In genomic region chr17:2691965-2692780, GRCh38 we compare ENCODE assay signal across 22 cellular contexts. TPM values are rescaled to one million over a fixed set of nuclear protein-coding genes. Genes with fewer than 3 reads are reported as not detected.
DNase-seq lines count a peak whose midpoint lies in the region; ATAC-seq and TF ChIP-seq lines count a peak whose summit lies in the region.
"Had no signal": no experiment of that assay in that cellular context is flagged by ENCODE, and none has a peak within 500 bp of the region (broad histone marks: within the 10 kb centered on the region; RNA-seq: fewer than 3 reads in every experiment).

No MANE protein-coding gene starts in this region.

- 0 out of 2 replicates have a peak, but pooled peaks cover 3% of the 10 kb centered on the region for H3K36me3 Mint-ChIP-seq in WTC11

- no peak overlapping the region for H3K27ac Mint-ChIP-seq in WTC11
- H3K27ac Mint-ChIP-seq: activated B cell treated with CpG ODN at 0.5 μM for 24 hours; activated CD8-positive, alpha-beta T cell treated with anti-CD3 and anti-CD28 coated beads, Interleukin-2, amount 10 ng/mL, durations not matched to agents 7 days and 5 days; activated T-helper 2 cell treated with anti-CD3 and anti-CD28 coated beads, Interferon-gamma antibody, Interleukin-2, Interleukin-4, amounts not matched to agents 10 μg/mL and 5 μg/mL and 100 μg/mL, durations not matched to agents 14 hours and 24 hours and 36 hours; mesothelial cell of epicardium had no signal

- no peak overlapping the region for H3K4me2 ChIP-seq in PC-9
- H3K4me2 ChIP-seq: hepatocyte had no signal

- peaks cover 27% of the 10 kb centered on the region for H3F3A ChIP-seq in PC-9 (ENCODE audit: insufficient read depth, low read depth)

- intact Hi-C loops in right cardiac atrium (cut with DNase I) (no loop called here), left cardiac atrium (cut with DNase I) (no loop called here), right lobe of liver (cut with DNase I) (no loop called here), PC-9 (cut with micrococcal nuclease; ENCODE audit: unreplicated experiment) (no loop called here)

- TF ChIP-seq CTCF in WTC11 (IDR thresholded peaks at IDR 0.05): no peak
- no peak for TF ChIP-seq CTCF in right lobe of liver (IDR thresholded peaks at IDR 0.05)
- no peak for TF ChIP-seq CTCF in upper lobe of left lung (IDR thresholded peaks at IDR 0.05)
- no peak for TF ChIP-seq CTCF in PC-9 (conservative IDR thresholded peaks at IDR 0.05)

- no peak overlapping the region for H3K4me3 Mint-ChIP-seq in WTC11
- H3K4me3 Mint-ChIP-seq: activated B cell treated with CpG ODN at 0.5 μM for 24 hours; activated CD8-positive, alpha-beta T cell treated with anti-CD3 and anti-CD28 coated beads, Interleukin-2, amount 10 ng/mL, durations not matched to agents 7 days and 5 days; mesothelial cell of epicardium had no signal

- TF ChIP-seq EP300 in upper lobe of left lung (IDR thresholded peaks at IDR 0.05): no peak

- no peak overlapping the region for H2AFZ ChIP-seq in PC-9
- H2AFZ ChIP-seq: hepatocyte had no signal

- ATAC-seq in right cardiac atrium (no peak), left cardiac atrium (no peak), WTC11 (peak; percentile 19), right lobe of liver (no peak), upper lobe of left lung (ENCODE audit: low FRiP score in 2 of 2) (no peak)
- ATAC-seq: activated CD8-positive, alpha-beta T cell treated with anti-CD3 and anti-CD28 coated beads, Interleukin-2, amount 10 ng/mL, durations not matched to agents 7 days and 5 days had no signal

- TF ChIP-seq POLR2A in right lobe of liver (IDR thresholded peaks at IDR 0.05) (no peak), upper lobe of left lung (IDR thresholded peaks at IDR 0.05) (no peak)

- H3K4me1 Mint-ChIP-seq in WTC11: peaks cover 5% of the 10 kb centered on the region

- CTCF ChIA-PET in WTC11 (lab: Charles Lee): interaction anchor here (1.3 to 1.6 kb wide), 2 partner anchors 18 to 310 kb away, joined by 3 to 5 read pairs; no protein-coding TSS in a partner anchor
- CTCF ChIA-PET in PC-9 (lab: Charles Lee): no interaction called here

- POLR2A ChIA-PET in WTC11 (lab: Charles Lee): no interaction called here
- POLR2A ChIA-PET in PC-9 (lab: Charles Lee; ENCODE audit: unreplicated experiment): no interaction called here

- no peaks in the 10 kb centered on the region for H3K9me3 Mint-ChIP-seq in WTC11
- H3K9me3 Mint-ChIP-seq: activated B cell treated with CpG ODN at 0.5 μM for 24 hours; activated T-helper 2 cell treated with anti-CD3 and anti-CD28 coated beads, Interferon-gamma antibody, Interleukin-2, Interleukin-4, amounts not matched to agents 10 μg/mL and 5 μg/mL and 100 μg/mL, durations not matched to agents 14 hours and 24 hours and 36 hours; mesothelial cell of epicardium had no signal

- H3K36me3 ChIP-seq in right lobe of liver (peaks cover 0 to 72% (median 37%) of the 10 kb centered on the region in 4 donors), upper lobe of left lung (peaks cover 18 to 69% (median 59%) of the 10 kb centered on the region in 4 donors), PC-9 (ENCODE audit: low read depth) (0 out of 2 replicates have a peak, but pooled peaks cover 3% of the 10 kb centered on the region)

- H3K4me1 ChIP-seq in right cardiac atrium (ENCODE audit: control insufficient read depth, insufficient read depth, low read length): no peaks in the 10 kb centered on the region
- no peaks in the 10 kb centered on the region for H3K4me1 ChIP-seq in right lobe of liver
- peaks cover 23 to 31% (median 24%) of the 10 kb centered on the region in 4 donors for H3K4me1 ChIP-seq in upper lobe of left lung
- H3K4me1 ChIP-seq in PC-9 (replicated peaks; ENCODE audit: insufficient read depth): no peaks in the 10 kb centered on the region

- H3K9me2 ChIP-seq in PC-9 (ENCODE audit: insufficient read depth): no peaks in the 10 kb centered on the region

- H3K4me3 ChIP-seq in right cardiac atrium (ENCODE audit: low read length) (no peak overlapping the region), right lobe of liver (no peak overlapping the region), upper lobe of left lung (no peak overlapping the region), PC-9 (no peak overlapping the region)
- H3K4me3 ChIP-seq: hepatocyte had no signal

- H3K79me2 ChIP-seq in PC-9 (ENCODE audit: low read depth): no peaks in the 10 kb centered on the region
- H3K79me2 ChIP-seq: hepatocyte had no signal

- BruUV-seq in PC-9 (replicated peaks; lab: Mats Ljungman, UMichigan): no TSS peak

- H3K27ac ChIP-seq in right cardiac atrium (ENCODE audit: low read length): no peak overlapping the region
- no peak overlapping the region for H3K27ac ChIP-seq in right lobe of liver
- no peak overlapping the region for H3K27ac ChIP-seq in upper lobe of left lung
- H3K27ac ChIP-seq in PC-9: no peak overlapping the region
- H3K27ac ChIP-seq: epithelial cell of prostate, hepatocyte had no signal

- DNase-seq in right cardiac atrium (peak; percentile 16 to 71 (median 58)), left cardiac atrium (no peak), WTC11 (ENCODE audit: low spot score) (no peak), right lobe of liver (peak in 2 of 3 donors; percentile 23 to 53), upper lobe of left lung (peak; percentile 21 to 82), kidney tubule cell (ENCODE audit: low spot score) (no peak), PC-9 (no peak)
- no peak for DNase-seq in activated CD4-positive, CD25-positive, alpha-beta regulatory T cell treated with anti-CD3 and anti-CD28 coated beads, Interleukin-2, amount 50 U/mL, for 72 hours
- DNase-seq: activated B cell treated with CpG ODN at 0.5 μM for 24 hours; activated CD8-positive, alpha-beta T cell treated with anti-CD3 and anti-CD28 coated beads, Interleukin-2, amount 10 ng/mL, durations not matched to agents 7 days and 5 days; foreskin fibroblast; NCI-H1105 treated with DMSO at 0.1 percent for 48 hours; NCI-H526 treated with DMSO at 0.1 percent for 48 hours; stimulated activated CD4-positive, alpha-beta T cell treated with anti-CD3 and anti-CD28 coated beads, Interleukin-12 subunit alpha, Interleukin-12 subunit beta, amount 100 ng/mL, for 4 hours had no signal

- peaks cover 47% of the 10 kb centered on the region for H4K20me1 ChIP-seq in PC-9 (ENCODE audit: insufficient read depth)

- H3K27me3 ChIP-seq in right cardiac atrium (ENCODE audit: control insufficient read depth, insufficient read depth): no peaks in the 10 kb centered on the region
- no peaks in the 10 kb centered on the region for H3K27me3 ChIP-seq in right lobe of liver
- H3K27me3 ChIP-seq in upper lobe of left lung: no peaks in the 10 kb centered on the region
- no peaks in the 10 kb centered on the region for H3K27me3 ChIP-seq in PC-9 (ENCODE audit: insufficient read depth, low read depth)
- H3K27me3 ChIP-seq: hepatocyte had no signal

- H3K27me3 Mint-ChIP-seq in WTC11 (ENCODE audit: low read depth): no peaks in the 10 kb centered on the region
- H3K27me3 Mint-ChIP-seq: activated B cell treated with CpG ODN at 0.5 μM for 24 hours had no signal

- no peaks in the 10 kb centered on the region for H3K9me3 ChIP-seq in right cardiac atrium (ENCODE audit: control insufficient read depth, low read length)
- no peaks in the 10 kb centered on the region for H3K9me3 ChIP-seq in right lobe of liver
- no peaks in the 10 kb centered on the region for H3K9me3 ChIP-seq in upper lobe of left lung
- no peaks in the 10 kb centered on the region for H3K9me3 ChIP-seq in PC-9 (ENCODE audit: insufficient read depth, low read depth)

- WGBS in right cardiac atrium: 90% methylated on average over 66 of the region's 71 CpGs
- 85% methylated on average over 29 of the region's 71 CpGs for WGBS in right lobe of liver (ENCODE audit: insufficient coverage, low coverage, low lambda C conversion rate, missing lambda C conversion rate)
- WGBS in upper lobe of left lung, 2 donors: 87 to 94% methylated on average over 21 to 54 of the region's 71 CpGs

TF ChIP-seq in WTC11, 78 proteins besides CTCF, POLR2A, EP300 and RAD21 (continues in another document):
- no peak for TF ChIP-seq ZNF396 (CRISPR knock-in tag; IDR thresholded peaks at IDR 0.05; ENCODE audit: borderline replicate concordance)
- no peak for TF ChIP-seq AR (CRISPR knock-in tag; IDR thresholded peaks at IDR 0.05)
- no peak for TF ChIP-seq TCF7 (CRISPR knock-in tag; IDR thresholded peaks at IDR 0.05; ENCODE audit: low read depth)
- no peak for TF ChIP-seq ELF4 (CRISPR knock-in tag; IDR thresholded peaks at IDR 0.05; ENCODE audit: low read depth)
- no peak for TF ChIP-seq ZNF423 (CRISPR knock-in tag; IDR thresholded peaks at IDR 0.05)
- no peak for TF ChIP-seq ZNF263 (CRISPR knock-in tag; IDR thresholded peaks at IDR 0.05; ENCODE audit: low read depth)

RNA-seq across cellular contexts. Expression of gene CLUH, which starts 19.4 kb away (rescaled TPM):
- total RNA-seq in right cardiac atrium: 100 to 1,000 TPM in 3 of 4 donors, 10 to 100 TPM in 1; 90.4 to 121 (median 106) TPM
- 79.0 TPM for polyA plus RNA-seq in right cardiac atrium
- total RNA-seq in left cardiac atrium: 100 to 1,000 TPM in 1 of 2 donors, 10 to 100 TPM in 1; 98.4 to 118 TPM
- 79.8 to 105 TPM (median 83.1 TPM) in 3 replicates for total RNA-seq in WTC11 (2021)
- 100 to 1,000 TPM in 5 of 6 experiments, 10 to 100 TPM in 1; 88.9 to 224 (median 166) TPM for total RNA-seq in right lobe of liver
- 100 to 1,000 TPM in 2 of 6 donors, 10 to 100 TPM in 4; 47.9 to 137 (median 87.2) TPM for total RNA-seq in upper lobe of left lung
- 142 and 165 TPM in 2 replicates for total RNA-seq in PC-9 (2021)

RNA-seq across cellular contexts. Expression of gene CCDC92B, which starts 57.3 kb away (rescaled TPM):
- total RNA-seq in right cardiac atrium (under 1 TPM in 3 of 4 donors, not detected in 1; 0.15 to 0.40 (median 0.26) TPM), left cardiac atrium (under 1 TPM; 0.06 to 0.13 TPM), WTC11 (2021) (14.4 to 15.2 TPM (median 14.6 TPM) in 3 replicates), right lobe of liver (not detected), upper lobe of left lung (under 1 TPM in 2 of 6 donors, not detected in 4; 0.34 TPM), PC-9 (2021) (1.9 and 3.0 TPM in 2 replicates)
- polyA plus RNA-seq in right cardiac atrium: 0.20 TPM
- total RNA-seq: activated B cell treated with CpG ODN at 0.5 μM for 24 hours; activated CD8-positive, alpha-beta T cell treated with anti-CD3 and anti-CD28 coated beads, Interleukin-2, amount 10 ng/mL, durations not matched to agents 7 days and 5 days; bronchial epithelial cell; dermis microvascular lymphatic vessel endothelial cell; H4; hepatocyte had no signal
- polyA plus RNA-seq: keratinocyte had no signal

Comparison
In these comparisons a context has a peak if more than half of its experiments do, and no peak if none do; other contexts are left out.
1. DNase-seq: peak in right cardiac atrium (3 of 3), right lobe of liver (2 of 3) and upper lobe of left lung (2 of 2); none in left cardiac atrium (single experiment), WTC11 (single experiment), kidney tubule cell (single experiment), activated CD4-positive, CD25-positive, alpha-beta regulatory T cell treated with anti-CD3 and anti-CD28 coated beads, Interleukin-2, amount 50 U/mL, for 72 hours (single experiment) and PC-9 (0 of 2).